Comparison of ENCODE assay signal across 15 cellular contexts in genomic region chr10:74587109-74587508, GRCh38.
A peak's percentile ranks its signal among the peaks of the same experiment; 100 is the strongest.
DNase-seq lines count a peak whose midpoint lies in the region; ATAC-seq, FAIRE-seq and TF ChIP-seq lines count a peak whose summit lies in the region.
"Had no signal": no experiment of that assay in that cellular context is flagged by ENCODE, and none has a peak within 500 bp of the region (broad histone marks: within the 10 kb centered on the region; RNA-seq: fewer than 3 reads in every experiment).

No MANE protein-coding gene starts in this region.

- no peaks in the 10 kb centered on the region for H3K9me2 ChIP-seq in neural cell (ENCODE audit: insufficient read depth, low read length)

- H4K8ac ChIP-seq in neuronal stem cell (ENCODE audit: low read depth, low read length): no peak overlapping the region

- H3K27ac Mint-ChIP-seq in T-helper 2 cell treated with Interferon-gamma antibody and Interleukin-4, amounts not matched to agents 5 μg/mL and 100 μg/mL, for 36 hours: peak overlapping the region; percentile 78
- H3K27ac Mint-ChIP-seq in activated naive CD8-positive, alpha-beta T cell treated with anti-CD3 and anti-CD28 coated beads, Interleukin-2, amount 50 U/mL, for 24 hours: peak overlapping the region; percentile 59

- CTCF ChIA-PET in GM10248 (lab: Yijun Ruan, JAX): interaction anchor here (0.9 to 1.8 kb wide), 4 partner anchors 10 to 511 kb away, joined by 3 to 4 read pairs (median 3); no protein-coding TSS in a partner anchor

- H3K4me3 ChIP-seq in neural cell (ENCODE audit: low read length) (no peak overlapping the region), neuronal stem cell (ENCODE audit: low read length in 2 of 2) (no peak overlapping the region)
- H3K4me3 ChIP-seq: A549, suprapubic skin had no signal

- no peak overlapping the region for H3K4ac ChIP-seq in neuronal stem cell (ENCODE audit: low read length)

- POLR2A ChIA-PET in GM10248 (lab: Yijun Ruan, JAX): no interaction called here

- peak overlapping the region; percentile 29 for H3K4me3 Mint-ChIP-seq in T-helper 2 cell treated with Interferon-gamma antibody and Interleukin-4, amounts not matched to agents 5 μg/mL and 100 μg/mL, for 36 hours
- peak overlapping the region; percentile 38 for H3K4me3 Mint-ChIP-seq in activated naive CD8-positive, alpha-beta T cell treated with anti-CD3 and anti-CD28 coated beads, Interleukin-2, amount 50 U/mL, for 24 hours

- H3K23ac ChIP-seq in neuronal stem cell (ENCODE audit: low read depth, low read length, poor library complexity): no peak overlapping the region

- no peaks in the 10 kb centered on the region for H3K27me3 ChIP-seq in neural cell (ENCODE audit: insufficient read depth, low read depth, low read length)
- H3K27me3 ChIP-seq in neuronal stem cell (ENCODE audit: control insufficient read depth in 3 of 3, insufficient read depth in 3 of 3, low read depth in 1 of 3, low read length in 3 of 3): no peaks in the 10 kb centered on the region
- H3K27me3 ChIP-seq: neutrophil, suprapubic skin had no signal

- TF ChIP-seq CTCF in neural cell (IDR thresholded peaks at IDR 0.05; ENCODE audit: poor library complexity, severe bottlenecking) (no peak), GM10248 (IDR thresholded peaks at IDR 0.05; ENCODE audit: control extremely low read depth, extremely low read depth, low read depth, missing control alignments) (no peak)

- no peaks in the 10 kb centered on the region for H3K79me1 ChIP-seq in neuronal stem cell (ENCODE audit: low read depth, low read length)

- H3K9me3 ChIP-seq in neural cell (ENCODE audit: low read length) (no peaks in the 10 kb centered on the region), neuronal stem cell (replicated peaks in 1 of 2; ENCODE audit: control insufficient read depth in 2 of 2, insufficient read depth in 1 of 2, low read depth in 1 of 2, low read length in 2 of 2) (no peaks in the 10 kb centered on the region)
- H3K9me3 ChIP-seq: A549, neutrophil, suprapubic skin had no signal

- H3K18ac ChIP-seq in neuronal stem cell (ENCODE audit: low read length): no peak overlapping the region

- H3F3A ChIP-seq in neural cell (ENCODE audit: insufficient read depth, low read length, poor library complexity, severe bottlenecking): peaks cover 13% of the 10 kb centered on the region

- H2BK5ac ChIP-seq in neuronal stem cell (ENCODE audit: low read length): no peak overlapping the region

- H3K27ac ChIP-seq in neural cell (ENCODE audit: low read length) (peak overlapping the region; percentile 98), neuronal stem cell (replicated peaks; ENCODE audit: low read length) (no peak overlapping the region)
- H3K27ac ChIP-seq: A549, neutrophil had no signal

- no peak for TF ChIP-seq EP300 in neural cell (conservative IDR thresholded peaks at IDR 0.05; ENCODE audit: poor library complexity, severe bottlenecking)

- no peak overlapping the region for H2BK15ac ChIP-seq in neuronal stem cell (ENCODE audit: low read length)

- no peaks in the 10 kb centered on the region for H3K79me2 ChIP-seq in neural cell (replicated peaks; ENCODE audit: insufficient read depth, low read length)

- no peak overlapping the region for H4K91ac ChIP-seq in neuronal stem cell (ENCODE audit: low read depth, low read length, poor library complexity)

- H3K27me3 Mint-ChIP-seq in T-helper 2 cell treated with Interferon-gamma antibody and Interleukin-4, amounts not matched to agents 5 μg/mL and 100 μg/mL, for 36 hours (ENCODE audit: low read depth): no peaks in the 10 kb centered on the region
- no peaks in the 10 kb centered on the region for H3K27me3 Mint-ChIP-seq in activated naive CD8-positive, alpha-beta T cell treated with anti-CD3 and anti-CD28 coated beads, Interleukin-2, amount 50 U/mL, for 24 hours

- no peak for TF ChIP-seq RAD21 in neural cell (conservative IDR thresholded peaks at IDR 0.05)

- no CpG with 5 or more reads among the region's 2 CpGs for WGBS in neuronal stem cell (ENCODE audit: extremely low coverage in 2 of 2, insufficient read length in 2 of 2, insufficient replicate concordance in 1 of 2), 2 donors

- H3K36me3 Mint-ChIP-seq in T-helper 2 cell treated with Interferon-gamma antibody and Interleukin-4, amounts not matched to agents 5 μg/mL and 100 μg/mL, for 36 hours (ENCODE audit: low read depth): peaks cover 14% of the 10 kb centered on the region
- peaks cover 12% of the 10 kb centered on the region for H3K36me3 Mint-ChIP-seq in activated naive CD8-positive, alpha-beta T cell treated with anti-CD3 and anti-CD28 coated beads, Interleukin-2, amount 50 U/mL, for 24 hours (ENCODE audit: low read depth)

- no peak for DNase-seq in T-helper 2 cell treated with Interferon-gamma antibody and Interleukin-4, amounts not matched to agents 5 μg/mL and 100 μg/mL, for 36 hours (ENCODE audit: low spot score)
- DNase-seq in T-helper 2 cell: no peak
- DNase-seq in GM12891 (ENCODE audit: insufficient read length, low spot score): no peak
- no peak for DNase-seq in activated naive CD8-positive, alpha-beta T cell treated with anti-CD3 and anti-CD28 coated beads, Interleukin-2, amount 50 U/mL, for 24 hours
- DNase-seq in GM10248 (ENCODE audit: extremely low spot score): no peak
- no peak for DNase-seq in neuronal stem cell (ENCODE audit: low spot score)
- no peak for DNase-seq in activated CD4-positive, alpha-beta T cell treated with anti-CD3 and anti-CD28 coated beads, Interleukin-2, amount 50 U/mL, for 1 hour
- DNase-seq: activated CD4-positive, CD25-positive, alpha-beta regulatory T cell treated with anti-CD3 and anti-CD28 coated beads, Interleukin-2, amount 50 U/mL, for 72 hours; left cardiac atrium; NCI-H1105; OCI-M1 had no signal

- H3K4me1 Mint-ChIP-seq in T-helper 2 cell treated with Interferon-gamma antibody and Interleukin-4, amounts not matched to agents 5 μg/mL and 100 μg/mL, for 36 hours (ENCODE audit: low read depth): peaks cover 61% of the 10 kb centered on the region
- peaks cover 76% of the 10 kb centered on the region for H3K4me1 Mint-ChIP-seq in activated naive CD8-positive, alpha-beta T cell treated with anti-CD3 and anti-CD28 coated beads, Interleukin-2, amount 50 U/mL, for 24 hours

- H4K20me1 ChIP-seq in neural cell (ENCODE audit: insufficient read depth): no peaks in the 10 kb centered on the region

- H3K9ac ChIP-seq in neural cell (ENCODE audit: low read length): peak overlapping the region; percentile 2
- no peak overlapping the region for H3K9ac ChIP-seq in neuronal stem cell (ENCODE audit: low read depth, low read length, poor library complexity)

- H3K14ac ChIP-seq in neuronal stem cell (ENCODE audit: low read length): no peak overlapping the region

- no peaks in the 10 kb centered on the region for H3K9me3 Mint-ChIP-seq in T-helper 2 cell treated with Interferon-gamma antibody and Interleukin-4, amounts not matched to agents 5 μg/mL and 100 μg/mL, for 36 hours
- H3K9me3 Mint-ChIP-seq in activated naive CD8-positive, alpha-beta T cell treated with anti-CD3 and anti-CD28 coated beads, Interleukin-2, amount 50 U/mL, for 24 hours: no peaks in the 10 kb centered on the region

- H3K4me2 ChIP-seq in neural cell (ENCODE audit: low read length) (no peak overlapping the region), neuronal stem cell (ENCODE audit: insufficient read depth, low read length, poor library complexity, severe bottlenecking) (no peak overlapping the region)
- H3K4me2 ChIP-seq: A549 had no signal

- peak; percentile 90 for FAIRE-seq in GM12891 (lab: Jason Lieb, UNC)
- FAIRE-seq: A549 had no signal

- no peak overlapping the region for H2BK120ac ChIP-seq in neuronal stem cell (ENCODE audit: low read depth, low read length)

- H2AFZ ChIP-seq in neural cell (ENCODE audit: low read depth, low read length): no peak overlapping the region
- H2AFZ ChIP-seq in neuronal stem cell (ENCODE audit: low read length): no peak overlapping the region

- TF ChIP-seq POLR2A in GM12891 (IDR thresholded peaks at IDR 0.05; ENCODE audit: low read depth, low read length): no peak

- H2BK12ac ChIP-seq in neuronal stem cell (ENCODE audit: low read length): no peak overlapping the region

- ATAC-seq in activated naive CD8-positive, alpha-beta T cell treated with anti-CD3 and anti-CD28 coated beads, Interleukin-2, amount 50 U/mL, for 24 hours: no peak
- ATAC-seq: A549 had no signal

- no peak overlapping the region for H2AK5ac ChIP-seq in neuronal stem cell (ENCODE audit: low read depth, low read length)

- peaks cover 3 to 34% of the 10 kb centered on the region in 2 donors for H3K4me1 ChIP-seq in neuronal stem cell (ENCODE audit: control insufficient read depth in 2 of 2, insufficient read depth in 1 of 2, low read depth in 1 of 2, low read length in 2 of 2)
- H3K4me1 ChIP-seq: A549 had no signal

- H3K36me3 ChIP-seq in neural cell (ENCODE audit: insufficient read depth, low read length) (no peaks in the 10 kb centered on the region), neuronal stem cell (replicated peaks in 1 of 2; ENCODE audit: control insufficient read depth in 2 of 2, insufficient read depth in 2 of 2, low read length in 2 of 2) (no peaks in the 10 kb centered on the region)
- H3K36me3 ChIP-seq: suprapubic skin had no signal

TF ChIP-seq in GM12891, 5 proteins besides CTCF, POLR2A, EP300 and RAD21:
- no peak for TF ChIP-seq TAF1 (IDR thresholded peaks at IDR 0.05; ENCODE audit: low read depth, low read length)
- TF ChIP-seq PAX5 (IDR thresholded peaks at IDR 0.05; ENCODE audit: insufficient read depth, low read length, severe bottlenecking): no peak
- TF ChIP-seq SPI1 (IDR thresholded peaks at IDR 0.05; ENCODE audit: low read depth, low read length): no peak
- no peak for TF ChIP-seq POU2F2 (IDR thresholded peaks at IDR 0.05; ENCODE audit: low read depth, low read length)
- no peak for TF ChIP-seq POLR2AphosphoS5 (IDR thresholded peaks at IDR 0.05; ENCODE audit: low read depth, low read length)

TF ChIP-seq in neural cell, 6 proteins besides CTCF, POLR2A, EP300 and RAD21 (continues in another document):
- TF ChIP-seq POLR2AphosphoS5 (IDR thresholded peaks at IDR 0.05): no peak
- no peak for TF ChIP-seq EZH2 (IDR thresholded peaks at IDR 0.05; ENCODE audit: borderline replicate concordance, insufficient read depth, low read length, poor library complexity, severe bottlenecking)
- TF ChIP-seq TAF1 (IDR thresholded peaks at IDR 0.05; ENCODE audit: low read depth): no peak
- TF ChIP-seq SMC3 (conservative IDR thresholded peaks at IDR 0.05; ENCODE audit: poor library complexity): no peak
- no peak for TF ChIP-seq MXI1 (conservative IDR thresholded peaks at IDR 0.05; ENCODE audit: poor library complexity, severe bottlenecking)
